In the genomic region with DNA sequence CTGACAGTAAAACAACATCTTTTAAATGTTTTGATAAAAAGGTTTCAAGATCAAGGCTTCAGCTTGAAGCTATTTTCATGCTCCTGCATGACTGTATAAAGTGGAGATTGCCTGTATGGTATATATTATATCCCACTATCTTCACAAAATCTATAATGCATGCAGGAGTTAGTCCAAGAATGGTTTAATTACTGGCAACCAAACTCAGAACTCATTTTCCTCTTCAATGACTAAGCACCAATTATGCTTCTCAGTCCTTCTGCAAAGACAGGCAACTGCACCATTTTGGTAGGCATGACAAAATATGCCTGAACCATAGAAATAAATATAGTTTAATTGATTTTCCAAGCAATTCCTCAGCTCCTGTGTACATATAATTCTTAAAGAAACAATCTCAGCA, we compare ENCODE assay signal across 37 cellular contexts. TPM values are rescaled to one million over a fixed set of nuclear protein-coding genes. Genes with fewer than 3 reads are reported as not detected.
"Had no signal": no experiment of that assay in that cellular context is flagged by ENCODE, and none has a peak within 500 bp of the region (broad histone marks: within the 10 kb centered on the region; RNA-seq: fewer than 3 reads in every experiment).

No MANE protein-coding gene starts in this region.

- H3K36me3 ChIP-seq: MG63 had no signal

- H3K27me3 ChIP-seq: MG63 had no signal

- H3K9me3 ChIP-seq: MG63 had no signal

- H3K9ac ChIP-seq: KMS-11 had no signal

- H3K4me3 ChIP-seq: MG63 had no signal

- DNase-seq: Karpas-422, Kasumi-1, MG63, MM.1S, NCI-H1048, NCI-H1092, NCI-H1092 treated with DMSO at 0.1 percent for 48 hours, NCI-H1417, NCI-H1417 treated with DMSO at 0.1 percent for 48 hours, NCI-H1436, NCI-H1436 treated with DMSO at 0.1 percent for 48 hours, NCI-H146, NCI-H1694, NCI-H1694 treated with DMSO at 0.1 percent for 48 hours, NCI-H187, NCI-H187 treated with DMSO at 0.1 percent for 48 hours, NCI-H1930, NCI-H2029, NCI-H2029 treated with DMSO at 0.1 percent for 48 hours, NCI-H2081, NCI-H2081 treated with DMSO at 0.1 percent for 48 hours, NCI-H2107, NCI-H2171, NCI-H2171 treated with DMSO at 0.1 percent for 48 hours, NCI-H2227 treated with DMSO at 0.1 percent for 48 hours, NCI-H226, NCI-H345, NCI-H446, NCI-H446 treated with DMSO at 0.1 percent for 48 hours, NCI-H510A, NCI-H510A treated with DMSO at 0.1 percent for 48 hours, NCI-H524 had no signal

- H3K27ac ChIP-seq: KMS-11 had no signal

RNA-seq across cellular contexts. Expression of a gene that starts 54.5 kb away (rescaled TPM):
- total RNA-seq: LHCN-M2, M059J, MCF 10A, NCI-H460 had no signal
